1 cellular context compared by ENCODE assay signal in genomic region chr6:31702421-31702818, GRCh38.
TF ChIP-seq lines count a peak whose summit lies in the region.

No MANE protein-coding gene starts in this region.

TF ChIP-seq in Ishikawa, 13 proteins besides CTCF, POLR2A, EP300 and RAD21:
- no peak for TF ChIP-seq TCF12 (IDR thresholded peaks at IDR 0.05; ENCODE audit: low read depth)
- TF ChIP-seq, protein P1, sequence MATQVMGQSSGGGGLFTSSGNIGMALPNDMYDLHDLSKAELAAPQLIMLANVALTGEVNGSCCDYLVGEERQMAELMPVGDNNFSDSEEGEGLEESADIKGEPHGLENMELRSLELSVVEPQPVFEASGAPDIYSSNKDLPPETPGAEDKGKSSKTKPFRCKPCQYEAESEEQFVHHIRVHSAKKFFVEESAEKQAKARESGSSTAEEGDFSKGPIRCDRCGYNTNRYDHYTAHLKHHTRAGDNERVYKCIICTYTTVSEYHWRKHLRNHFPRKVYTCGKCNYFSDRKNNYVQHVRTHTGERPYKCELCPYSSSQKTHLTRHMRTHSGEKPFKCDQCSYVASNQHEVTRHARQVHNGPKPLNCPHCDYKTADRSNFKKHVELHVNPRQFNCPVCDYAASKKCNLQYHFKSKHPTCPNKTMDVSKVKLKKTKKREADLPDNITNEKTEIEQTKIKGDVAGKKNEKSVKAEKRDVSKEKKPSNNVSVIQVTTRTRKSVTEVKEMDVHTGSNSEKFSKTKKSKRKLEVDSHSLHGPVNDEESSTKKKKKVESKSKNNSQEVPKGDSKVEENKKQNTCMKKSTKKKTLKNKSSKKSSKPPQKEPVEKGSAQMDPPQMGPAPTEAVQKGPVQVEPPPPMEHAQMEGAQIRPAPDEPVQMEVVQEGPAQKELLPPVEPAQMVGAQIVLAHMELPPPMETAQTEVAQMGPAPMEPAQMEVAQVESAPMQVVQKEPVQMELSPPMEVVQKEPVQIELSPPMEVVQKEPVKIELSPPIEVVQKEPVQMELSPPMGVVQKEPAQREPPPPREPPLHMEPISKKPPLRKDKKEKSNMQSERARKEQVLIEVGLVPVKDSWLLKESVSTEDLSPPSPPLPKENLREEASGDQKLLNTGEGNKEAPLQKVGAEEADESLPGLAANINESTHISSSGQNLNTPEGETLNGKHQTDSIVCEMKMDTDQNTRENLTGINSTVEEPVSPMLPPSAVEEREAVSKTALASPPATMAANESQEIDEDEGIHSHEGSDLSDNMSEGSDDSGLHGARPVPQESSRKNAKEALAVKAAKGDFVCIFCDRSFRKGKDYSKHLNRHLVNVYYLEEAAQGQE (IDR thresholded peaks at IDR 0.05; ENCODE audit: low read depth): no peak
- peak; percentile 39; the same call in 1 of the 2 replicates for TF ChIP-seq ZBTB7A (IDR thresholded peaks at IDR 0.05; ENCODE audit: low read depth)
- TF ChIP-seq, protein P2, sequence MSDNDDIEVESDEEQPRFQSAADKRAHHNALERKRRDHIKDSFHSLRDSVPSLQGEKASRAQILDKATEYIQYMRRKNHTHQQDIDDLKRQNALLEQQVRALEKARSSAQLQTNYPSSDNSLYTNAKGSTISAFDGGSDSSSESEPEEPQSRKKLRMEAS (IDR thresholded peaks at IDR 0.05): no peak
- no peak for TF ChIP-seq EGR1 (IDR thresholded peaks at IDR 0.05)
- no peak for TF ChIP-seq TAF1 (IDR thresholded peaks at IDR 0.05; ENCODE audit: low read depth)
